Comparison of ENCODE assay signal across 10 cellular contexts in genomic region chr12:121787063-121787774, GRCh38. TPM values are rescaled to one million over a fixed set of nuclear protein-coding genes. Genes with fewer than 3 reads are reported as not detected.
DNase-seq lines count a peak whose midpoint lies in the region; ATAC-seq and TF ChIP-seq lines count a peak whose summit lies in the region.
"Had no signal": no experiment of that assay in that cellular context is flagged by ENCODE, and none has a peak within 500 bp of the region (broad histone marks: within the 10 kb centered on the region; RNA-seq: fewer than 3 reads in every experiment).

No MANE protein-coding gene starts in this region.

- peak in 1 of 2 experiments; percentile 35 for DNase-seq in HL-60 (ENCODE audit: low read depth in 1 of 2, low spot score in 1 of 2)
- DNase-seq in T-helper 9 cell: peak; percentile 41
- no peak for DNase-seq in endodermal cell
- DNase-seq in spleen: peak; percentile 91
- no peak for DNase-seq in D341Med (ENCODE audit: low spot score)
- DNase-seq: amygdala had no signal

- H3K27me3 ChIP-seq in HL-60 (ENCODE audit: insufficient read depth, poor library complexity, severe bottlenecking) (no peaks in the 10 kb centered on the region), endodermal cell (ENCODE audit: control insufficient read depth, insufficient read depth, low read length, poor library complexity, severe bottlenecking) (no peaks in the 10 kb centered on the region), spleen (replicated peaks in 1 of 7) (no peaks in the 10 kb centered on the region)

- H3K36me3 ChIP-seq in endodermal cell (ENCODE audit: control insufficient read depth, insufficient read depth, low read length): peaks cover 6% of the 10 kb centered on the region
- peaks cover 0 to 17% (median 0%) of the 10 kb centered on the region in 6 donors for H3K36me3 ChIP-seq in spleen

- no peak overlapping the region for H3K9ac ChIP-seq in endodermal cell (ENCODE audit: extremely low read depth, low read length, poor library complexity, severe bottlenecking)

- H3K9me3 ChIP-seq in endodermal cell (ENCODE audit: control insufficient read depth, low read length) (no peaks in the 10 kb centered on the region), spleen (no peaks in the 10 kb centered on the region)

- no peak for TF ChIP-seq CTCF in HL-60 (IDR thresholded peaks at IDR 0.05; ENCODE audit: insufficient read depth, low read length)
- no peak for TF ChIP-seq CTCF in endodermal cell (conservative IDR thresholded peaks at IDR 0.05)
- TF ChIP-seq CTCF in spleen (IDR thresholded peaks at IDR 0.05 in 8 of 11, conservative IDR thresholded peaks at IDR 0.05 in 3 of 11): no peak

- H3K4me3 Mint-ChIP-seq in endodermal cell: no peak overlapping the region
- H3K4me3 Mint-ChIP-seq: nephron had no signal

- H3K9me3 Mint-ChIP-seq in endodermal cell: no peaks in the 10 kb centered on the region
- H3K9me3 Mint-ChIP-seq: nephron had no signal

- ATAC-seq in HG02623 (IDR thresholded peaks at IDR 0.05; ENCODE audit: unreplicated experiment) (no peak), HG03025 (IDR thresholded peaks at IDR 0.05; ENCODE audit: low FRiP score, unreplicated experiment) (no peak), HG03139 (IDR thresholded peaks at IDR 0.05; ENCODE audit: unreplicated experiment) (no peak)

- TF ChIP-seq POLR2A in spleen (IDR thresholded peaks at IDR 0.05): no peak

- H3K4me3 ChIP-seq in HL-60 (replicated peaks; ENCODE audit: insufficient read depth, low read length): no peak overlapping the region
- no peak overlapping the region for H3K4me3 ChIP-seq in endodermal cell (ENCODE audit: low read length)
- peak overlapping the region in 2 of 8 donors; percentile 2 to 80 for H3K4me3 ChIP-seq in spleen

- peak overlapping the region; percentile 48 for H3K27ac ChIP-seq in HL-60 (replicated peaks)
- H3K27ac ChIP-seq in endodermal cell (ENCODE audit: low read depth, low read length): no peak overlapping the region
- H3K27ac ChIP-seq in spleen: peak overlapping the region; percentile 93 to 100 (median 100)

- peaks cover under 1% of the 10 kb centered on the region for H3K27me3 Mint-ChIP-seq in endodermal cell (ENCODE audit: insufficient read depth)

- intact Hi-C loops in spleen (cut with DNase I; ENCODE audit: low total_unique reads): no loop called here

- 93 to 97% methylated on average over 11 to 16 of the region's 16 CpGs for WGBS in endodermal cell (ENCODE audit: insufficient coverage in 1 of 2, insufficient read length in 1 of 2), 2 experiments
- 47 to 62% (median 59%) methylated on average over 16 of the region's 16 CpGs for WGBS in spleen, 5 donors

- peaks cover 10% of the 10 kb centered on the region for H3K4me1 Mint-ChIP-seq in endodermal cell

- H3K27ac Mint-ChIP-seq in endodermal cell: peak overlapping the region; percentile 30
- H3K27ac Mint-ChIP-seq: nephron had no signal

- peaks cover 21% of the 10 kb centered on the region for H3K36me3 Mint-ChIP-seq in endodermal cell (ENCODE audit: low read depth)

- H3K4me1 ChIP-seq in endodermal cell (ENCODE audit: control insufficient read depth, insufficient read depth, low read length) (peaks cover 10% of the 10 kb centered on the region), spleen (peaks cover 72 to 100% (median 99%) of the 10 kb centered on the region in 6 donors)

RNA-seq across cellular contexts. Expression of gene RHOF, which starts 6.3 kb away (rescaled TPM):
- total RNA-seq in endodermal cell (10 to 100 TPM; 31.0 to 35.6 TPM), spleen (10 to 100 TPM; 45.2 to 71.7 (median 54.6) TPM)
- 24.1 TPM for polyA plus RNA-seq in endodermal cell (2013, experiment 1 of 2)
- 19.1 TPM for polyA plus RNA-seq in endodermal cell (2013, experiment 2 of 2)
- 10 to 100 TPM; 18.4 to 29.4 (median 20.3) TPM for polyA plus RNA-seq in spleen

RNA-seq across cellular contexts. Expression of gene SETD1B, which starts 16.6 kb away (rescaled TPM):
- total RNA-seq in endodermal cell (10 to 100 TPM; 30.7 to 32.6 TPM), spleen (10 to 100 TPM; 19.9 to 37.7 (median 31.8) TPM)
- polyA plus RNA-seq in endodermal cell (2013, experiment 1 of 2): 10.6 TPM
- polyA plus RNA-seq in endodermal cell (2013, experiment 2 of 2): 10.3 TPM
- polyA plus RNA-seq in spleen: 10 to 100 TPM in 1 of 3 donors, 1 to 10 TPM in 2; 3.3 to 11.9 (median 5.3) TPM

Comparison
In these comparisons a context has a peak if more than half of its experiments do, and no peak if none do; other contexts are left out.
1. DNase-seq: peak in T-helper 9 cell (single experiment) and spleen (single experiment); none in endodermal cell (single experiment) and D341Med (single experiment).